13 cellular contexts compared by ENCODE assay signal in the genomic region with DNA sequence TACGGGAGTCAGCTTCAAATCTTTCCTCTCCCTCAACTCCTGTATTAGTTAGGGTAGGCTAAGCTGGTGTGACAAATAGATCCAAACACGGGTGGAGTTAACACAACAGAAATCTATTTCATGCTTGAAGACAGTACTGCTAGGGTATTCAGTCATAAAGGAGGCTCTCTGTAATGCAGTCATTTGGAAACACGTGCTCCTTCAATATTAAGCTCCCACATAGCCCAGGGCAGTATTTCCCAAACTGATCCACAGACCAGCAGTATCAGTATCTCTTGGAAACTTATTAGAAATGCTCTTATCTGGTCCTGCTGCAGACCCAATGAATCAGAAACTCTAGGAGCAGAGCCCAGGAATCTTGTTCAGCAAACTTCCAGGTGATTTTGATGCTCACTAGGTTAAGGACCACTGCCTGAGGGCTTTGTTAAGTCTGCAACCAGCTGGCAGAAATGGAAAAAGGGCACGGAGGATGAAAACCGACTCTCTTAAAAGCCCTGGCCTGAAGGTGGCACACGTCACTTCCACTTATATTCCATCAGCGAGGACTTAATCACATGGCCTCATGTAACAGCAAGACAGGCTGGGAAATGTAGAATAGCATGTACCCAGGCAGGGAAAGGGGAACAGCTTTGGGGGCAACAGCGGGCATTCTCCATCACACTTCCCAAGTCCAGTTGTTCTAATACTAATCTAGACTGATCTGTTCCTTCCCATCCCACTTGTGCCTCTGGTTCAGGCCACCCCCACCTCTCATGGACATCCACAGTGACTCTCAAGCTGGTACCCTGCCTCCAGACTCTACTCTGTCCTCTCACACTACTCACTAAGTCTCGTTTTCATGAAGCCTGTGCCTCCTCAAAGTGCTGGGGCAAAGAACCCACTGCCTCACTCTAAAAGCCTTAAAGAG. TPM values are rescaled to one million over a fixed set of nuclear protein-coding genes. Genes with fewer than 3 reads are reported as not detected.
DNase-seq lines count a peak whose midpoint lies in the region; ATAC-seq and TF ChIP-seq lines count a peak whose summit lies in the region.
"Had no signal": no experiment of that assay in that cellular context is flagged by ENCODE, and none has a peak within 500 bp of the region (broad histone marks: within the 10 kb centered on the region; RNA-seq: fewer than 3 reads in every experiment).

No MANE protein-coding gene starts in this region.

- no peak overlapping the region for H3K27ac Mint-ChIP-seq in stimulated activated effector memory CD8-positive, alpha-beta T cell treated with anti-CD3 and anti-CD28 coated beads, Interleukin-12 subunit alpha, Interleukin-12 subunit beta, amount 100 ng/mL, for 72 hours
- H3K27ac Mint-ChIP-seq: nephron had no signal

- H3K27me3 ChIP-seq in breast epithelium = no peaks in the 10 kb centered on the region

- intact Hi-C loops in breast epithelium (cut with DNase I; ENCODE audit: low total_unique reads) = no loop called here

- H3K4me3 ChIP-seq in breast epithelium = no peak overlapping the region
- H3K4me3 ChIP-seq in NB4 (ENCODE audit: low read depth, low read length) = no peak overlapping the region

- peak; percentile 36 for ATAC-seq in stimulated activated effector memory CD8-positive, alpha-beta T cell treated with anti-CD3 and anti-CD28 coated beads, Interleukin-12 subunit alpha, Interleukin-12 subunit beta, amount 100 ng/mL, for 72 hours
- ATAC-seq in GM18498 (IDR thresholded peaks at IDR 0.05; ENCODE audit: unreplicated experiment) = no peak
- ATAC-seq: Right ventricle myocardium inferior had no signal

- in situ Hi-C loops in T47D (cut with HindIII; ENCODE audit: low pct_unique_long_range_greater_than_20kb, low sequenced_read_pairs) = no loop called here

- H3K36me3 ChIP-seq in breast epithelium = no peaks in the 10 kb centered on the region

- H3K4me3 Mint-ChIP-seq in stimulated activated effector memory CD8-positive, alpha-beta T cell treated with anti-CD3 and anti-CD28 coated beads, Interleukin-12 subunit alpha, Interleukin-12 subunit beta, amount 100 ng/mL, for 72 hours = no peak overlapping the region
- H3K4me3 Mint-ChIP-seq: nephron had no signal

- H3K4me1 Mint-ChIP-seq in stimulated activated effector memory CD8-positive, alpha-beta T cell treated with anti-CD3 and anti-CD28 coated beads, Interleukin-12 subunit alpha, Interleukin-12 subunit beta, amount 100 ng/mL, for 72 hours = no peaks in the 10 kb centered on the region
- H3K4me1 Mint-ChIP-seq: nephron had no signal

- TF ChIP-seq POLR2A in breast epithelium (IDR thresholded peaks at IDR 0.05) (no peak), NB4 (IDR thresholded peaks at IDR 0.05; ENCODE audit: extremely low read depth, insufficient read length) (no peak)

- no peaks in the 10 kb centered on the region for H3K9me3 Mint-ChIP-seq in stimulated activated effector memory CD8-positive, alpha-beta T cell treated with anti-CD3 and anti-CD28 coated beads, Interleukin-12 subunit alpha, Interleukin-12 subunit beta, amount 100 ng/mL, for 72 hours

- TF ChIP-seq CTCF in breast epithelium (IDR thresholded peaks at IDR 0.05) = no peak
- TF ChIP-seq CTCF in NB4 (IDR thresholded peaks at IDR 0.05; ENCODE audit: low read depth, low read length) = no peak

- no peaks in the 10 kb centered on the region for H3K9me3 ChIP-seq in breast epithelium

- DNase-seq in T47D (ENCODE audit: low read depth in 1 of 2, low spot score in 1 of 2) = peak; percentile 14 to 66
- no peak for DNase-seq in breast epithelium (ENCODE audit: low spot score in 2 of 2)
- DNase-seq in NB4 (ENCODE audit: low read depth) = peak; percentile 29
- peak; percentile 6 for DNase-seq in amniotic epithelial cell (ENCODE audit: low read depth)
- DNase-seq in stimulated activated effector memory CD8-positive, alpha-beta T cell treated with anti-CD3 and anti-CD28 coated beads, Interleukin-12 subunit alpha, Interleukin-12 subunit beta, amount 100 ng/mL, for 72 hours (ENCODE audit: low spot score in 2 of 2) = no peak
- DNase-seq in SHP77 treated with DMSO at 0.1 percent for 48 hours (lab: John Stamatoyannopoulos, UW) = no peak
- DNase-seq in pons (ENCODE audit: low spot score) = no peak
- DNase-seq: activated CD4-positive, alpha-beta T cell treated with anti-CD3 and anti-CD28 coated beads for 48 hours; amniotic stem cell; C1 segment of cervical spinal cord had no signal

- no peaks in the 10 kb centered on the region for H3K36me3 Mint-ChIP-seq in stimulated activated effector memory CD8-positive, alpha-beta T cell treated with anti-CD3 and anti-CD28 coated beads, Interleukin-12 subunit alpha, Interleukin-12 subunit beta, amount 100 ng/mL, for 72 hours

- H3K4me1 ChIP-seq in breast epithelium = no peaks in the 10 kb centered on the region

- H3K27ac ChIP-seq in breast epithelium = no peak overlapping the region

RNA-seq across cellular contexts. Expression of a gene that starts 38.2 kb away (rescaled TPM):
- total RNA-seq in breast epithelium = 10 to 100 TPM; 19.0 to 23.9 (median 19.7) TPM

Comparison
In these comparisons a context has a peak if more than half of its experiments do, and no peak if none do; other contexts are left out.
1. DNase-seq: peak in T47D (2 of 2), NB4 (single experiment) and amniotic epithelial cell (single experiment); none in breast epithelium (0 of 2), stimulated activated effector memory CD8-positive, alpha-beta T cell treated with anti-CD3 and anti-CD28 coated beads, Interleukin-12 subunit alpha, Interleukin-12 subunit beta, amount 100 ng/mL, for 72 hours (0 of 2), SHP77 treated with DMSO at 0.1 percent for 48 hours (single experiment) and pons (single experiment).